In genomic region chr10:43594944-43595589, GRCh38 we compare ENCODE assay signal across 8 cellular contexts. TPM values are rescaled to one million over a fixed set of nuclear protein-coding genes. Genes with fewer than 3 reads are reported as not detected.
A peak's percentile ranks its signal among the peaks of the same experiment; 100 is the strongest.
DNase-seq lines count a peak whose midpoint lies in the region; ATAC-seq and TF ChIP-seq lines count a peak whose summit lies in the region.

No MANE protein-coding gene starts in this region.

- H2AK5ac ChIP-seq in H9 (ENCODE audit: insufficient read length, low read length) = no peak overlapping the region

- no peak overlapping the region for H4K8ac ChIP-seq in H9 (replicated peaks; ENCODE audit: insufficient read length, low read depth, low read length)

- H2BK12ac ChIP-seq in H9 (ENCODE audit: insufficient read length, low read depth, low read length) = no peak overlapping the region

- no CpG with 5 or more reads among the region's 8 CpGs for WGBS in H9 (ENCODE audit: extremely low coverage, insufficient read length, low lambda C conversion rate)

- no peak overlapping the region for H3K9ac ChIP-seq in H9 (ENCODE audit: extremely low read depth, insufficient read length, low read length)

- H3K4me1 ChIP-seq in Peyer's patch (peaks cover 0 to 21% (median 2%) of the 10 kb centered on the region in 4 donors), gastrocnemius medialis (no peaks in the 10 kb centered on the region), H9 (ENCODE audit: insufficient read depth, low read length) (no peaks in the 10 kb centered on the region)

- H3K27me3 ChIP-seq in Peyer's patch (no peaks in the 10 kb centered on the region), gastrocnemius medialis (no peaks in the 10 kb centered on the region), H9 (ENCODE audit: insufficient read depth, low read length) (no peaks in the 10 kb centered on the region)

- H3K27me3 Mint-ChIP-seq in H9 (ENCODE audit: low read depth) = peaks cover 10% of the 10 kb centered on the region

- H3K4ac ChIP-seq in H9 (ENCODE audit: low read depth, low read length) = no peak overlapping the region

- no peak overlapping the region for H3K18ac ChIP-seq in H9 (ENCODE audit: insufficient read length, low read depth, low read length)

- H3K4me3 ChIP-seq in Peyer's patch = peak overlapping the region in 3 of 4 donors; percentile 33 to 41 (median 34)
- peak overlapping the region; percentile 19 to 23 (median 22) for H3K4me3 ChIP-seq in gastrocnemius medialis

- no peak overlapping the region for H3K27ac Mint-ChIP-seq in H9

- no peak overlapping the region for H3K14ac ChIP-seq in H9 (ENCODE audit: insufficient read depth, low read length)

- no peak overlapping the region for H4K91ac ChIP-seq in H9 (ENCODE audit: insufficient read length, low read depth, low read length)

- H2BK5ac ChIP-seq in H9 (ENCODE audit: insufficient read length, low read length) = no peak overlapping the region

- H2AFZ ChIP-seq in H9 (ENCODE audit: low read length) = no peak overlapping the region

- intact Hi-C loops in gastrocnemius medialis (cut with DNase I; ENCODE audit: low total_unique reads) = no loop called here

- H3K79me1 ChIP-seq in H9 (ENCODE audit: insufficient read depth, low read depth, low read length, poor library complexity, severe bottlenecking) = no peaks in the 10 kb centered on the region

- peaks cover 0 to 7% (median 2%) of the 10 kb centered on the region in 3 experiments; a peak in 2 of 7 replicates for H3K36me3 Mint-ChIP-seq in H9 (ENCODE audit: insufficient read depth in 1 of 3, low read depth in 3 of 3)

- H3K4me1 Mint-ChIP-seq in H9 = no peaks in the 10 kb centered on the region

- DNase-seq in NOMO-1 (lab: John Stamatoyannopoulos, UW; ENCODE audit: unreplicated experiment in 2 of 2) (peak; percentile 12 to 32), NOMO-1 treated with dmso at 0.1 percent for 144 hours (lab: John Stamatoyannopoulos, UW; ENCODE audit: unreplicated experiment) (no peak), Peyer's patch (no peak), erythroblast (lab: John Stamatoyannopoulos, UW) (peak; percentile 57 to 66), gastrocnemius medialis (no peak), H9 (no peak), NCI-H1417 (lab: John Stamatoyannopoulos, UW) (no peak)

- no peaks in the 10 kb centered on the region for H3K79me2 ChIP-seq in H9 (ENCODE audit: insufficient read depth, low read length)

- H3K4me2 ChIP-seq in H9 (ENCODE audit: insufficient read depth, insufficient read length, low read length) = no peak overlapping the region

- no peak overlapping the region for H3T11ph ChIP-seq in H9 (ENCODE audit: low read length)

- H3K36me3 ChIP-seq in Peyer's patch = no peaks in the 10 kb centered on the region
- H3K36me3 ChIP-seq in gastrocnemius medialis = no peaks in the 10 kb centered on the region

- no peak overlapping the region for H4K5ac ChIP-seq in H9 (ENCODE audit: insufficient read length, low read depth, low read length)

- TF ChIP-seq POLR2A in Peyer's patch (IDR thresholded peaks at IDR 0.05) (no peak), erythroblast (IDR thresholded peaks at IDR 0.05; ENCODE audit: low read length) (no peak), gastrocnemius medialis (IDR thresholded peaks at IDR 0.05) (no peak)

- H3K9me3 ChIP-seq in Peyer's patch (no peaks in the 10 kb centered on the region), gastrocnemius medialis (no peaks in the 10 kb centered on the region), H9 (ENCODE audit: control insufficient read depth, low read depth, low read length) (peaks cover 14% of the 10 kb centered on the region)

- H4K20me1 ChIP-seq in H9 (ENCODE audit: control insufficient read depth, insufficient read depth, insufficient read length) = no peaks in the 10 kb centered on the region

- H3K9me3 Mint-ChIP-seq in H9 = peaks cover 53 to 60% of the 10 kb centered on the region in 2 experiments

- H3K23me2 ChIP-seq in H9 (ENCODE audit: insufficient read length, low read depth, low read length, poor library complexity, severe bottlenecking) = no peaks in the 10 kb centered on the region

- no peak overlapping the region for H3K4me3 Mint-ChIP-seq in H9

- no peak overlapping the region for H3K23ac ChIP-seq in H9 (ENCODE audit: insufficient read length, low read depth, low read length)

- no peak overlapping the region for H2BK15ac ChIP-seq in H9 (ENCODE audit: low read depth, low read length)

- H3K27ac ChIP-seq in Peyer's patch (peak overlapping the region in 1 of 4 donors; percentile 42), gastrocnemius medialis (no peak overlapping the region), H9 (ENCODE audit: insufficient read length, low read depth, low read length) (no peak overlapping the region)

- H3K56ac ChIP-seq in H9 (ENCODE audit: insufficient read length, low read depth, low read length) = no peak overlapping the region

- in situ Hi-C loops in gastrocnemius medialis (cut with MboI; ENCODE audit: low sequenced_read_pairs in 4 of 4) = no loop called here

- TF ChIP-seq CTCF in Peyer's patch (IDR thresholded peaks at IDR 0.05) = no peak
- TF ChIP-seq CTCF in gastrocnemius medialis (IDR thresholded peaks at IDR 0.05 in 4 of 5, conservative IDR thresholded peaks at IDR 0.05 in 1 of 5) = no peak
- no peak for TF ChIP-seq CTCF in H9 (conservative IDR thresholded peaks at IDR 0.05)

- ATAC-seq in HG02885 (IDR thresholded peaks at IDR 0.05; ENCODE audit: poor library complexity, unreplicated experiment) (peak; percentile 91), gastrocnemius medialis (no peak)

- no peak overlapping the region for H2BK20ac ChIP-seq in H9 (ENCODE audit: low read depth, low read length, poor library complexity, severe bottlenecking)

- H2BK120ac ChIP-seq in H9 (ENCODE audit: low read depth, low read length, poor library complexity, severe bottlenecking) = no peak overlapping the region

RNA-seq across cellular contexts. Expression of gene ZNF485, which starts 11.2 kb away (rescaled TPM):
- total RNA-seq in Peyer's patch (10 to 100 TPM in 1 of 4 donors, 1 to 10 TPM in 3; 1.5 to 19.0 (median 2.5) TPM), gastrocnemius medialis (1 to 10 TPM; 2.6 to 3.7 (median 2.9) TPM), H9 (2021) (8.9 and 9.4 TPM in 2 replicates)

RNA-seq across cellular contexts. Expression of gene ZNF239, which starts 20.7 kb away (rescaled TPM):
- 10 to 100 TPM in 1 of 4 donors, 1 to 10 TPM in 3; 2.6 to 17.3 (median 3.8) TPM for total RNA-seq in Peyer's patch
- total RNA-seq in gastrocnemius medialis = 1 to 10 TPM; 2.0 to 4.3 (median 3.2) TPM
- 15.6 and 16.2 TPM in 2 replicates for total RNA-seq in H9 (2021)

RNA-seq across cellular contexts. Expression of gene ZNF32, which starts 53.6 kb away (rescaled TPM):
- 10 to 100 TPM; 19.3 to 51.2 (median 23.1) TPM for total RNA-seq in Peyer's patch
- 10 to 100 TPM; 38.1 to 65.5 (median 61.5) TPM for total RNA-seq in gastrocnemius medialis
- 13.3 and 14.6 TPM in 2 replicates for total RNA-seq in H9 (2021)

Comparison
In these comparisons a context has a peak if more than half of its experiments do, and no peak if none do; other contexts are left out.
1. DNase-seq: peak in NOMO-1 (2 of 2) and erythroblast (2 of 2); none in NOMO-1 treated with dmso at 0.1 percent for 144 hours (single experiment), Peyer's patch (0 of 3), gastrocnemius medialis (0 of 2), H9 (single experiment) and NCI-H1417 (0 of 3).